8 cellular contexts compared by ENCODE assay signal in the genomic region with DNA sequence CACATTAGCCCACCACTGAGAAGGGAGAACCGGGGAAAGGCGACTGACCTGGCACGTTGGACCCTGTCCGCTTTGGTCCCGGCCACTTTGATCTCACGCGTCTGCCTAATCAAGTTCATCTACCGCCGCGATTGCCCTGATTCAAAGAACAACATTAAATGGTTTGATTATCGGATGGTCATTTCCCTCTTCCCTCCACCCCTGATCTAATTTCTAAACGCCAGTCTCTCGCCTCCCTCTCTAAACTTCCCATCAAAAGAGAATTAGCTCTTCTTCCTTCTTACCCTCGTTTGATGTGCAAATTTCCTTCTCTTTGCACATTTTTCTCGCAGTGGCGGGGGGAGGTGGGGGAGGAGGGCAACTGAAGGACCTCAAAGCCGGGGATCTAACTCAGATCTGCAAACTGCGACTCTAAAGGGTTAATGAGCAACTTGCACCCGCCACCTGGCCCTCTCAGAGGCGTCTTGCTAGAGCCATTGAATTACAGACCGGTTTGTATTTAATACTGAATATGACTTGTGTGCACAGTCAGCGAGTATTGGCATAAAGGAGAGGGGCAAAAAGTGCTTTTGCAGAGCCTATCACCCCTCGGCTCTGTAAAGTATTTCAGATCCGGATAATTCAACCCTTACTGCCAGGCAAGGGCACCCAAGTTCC. TPM values are rescaled to one million over a fixed set of nuclear protein-coding genes. Genes with fewer than 3 reads are reported as not detected.
DNase-seq lines count a peak whose midpoint lies in the region; ATAC-seq, FAIRE-seq and TF ChIP-seq lines count a peak whose summit lies in the region.

No MANE protein-coding gene starts in this region.

- H3K9me2 ChIP-seq in neural cell (ENCODE audit: insufficient read depth, low read length), result no peaks in the 10 kb centered on the region

- peaks cover 24% of the 10 kb centered on the region for H3K79me2 ChIP-seq in fibroblast of lung (ENCODE audit: control insufficient read depth, insufficient read depth, low read length)
- no peaks in the 10 kb centered on the region for H3K79me2 ChIP-seq in neural cell (replicated peaks; ENCODE audit: insufficient read depth, low read length)

- peaks cover 0 to 6% (median 2%) of the 10 kb centered on the region in 7 donors for H3K9me3 Mint-ChIP-seq in CD14-positive monocyte

- TF ChIP-seq EP300 in neural cell (conservative IDR thresholded peaks at IDR 0.05; ENCODE audit: poor library complexity, severe bottlenecking), result no peak

- H3K4me1 Mint-ChIP-seq in CD14-positive monocyte, result peaks cover 22% of the 10 kb centered on the region

- no peaks in the 10 kb centered on the region for H3F3A ChIP-seq in neural cell (ENCODE audit: insufficient read depth, low read length, poor library complexity, severe bottlenecking)

- H4K20me1 ChIP-seq in fibroblast of lung (ENCODE audit: control insufficient read depth, extremely low read depth, insufficient read depth, low read length), result no peaks in the 10 kb centered on the region
- H4K20me1 ChIP-seq in neural cell (ENCODE audit: insufficient read depth), result no peaks in the 10 kb centered on the region

- intact Hi-C loops in CD14-positive monocyte (cut with micrococcal nuclease), result no loop called here

- H3K27me3 ChIP-seq in fibroblast of lung (ENCODE audit: control insufficient read depth, insufficient read depth, low read length), result no peaks in the 10 kb centered on the region
- peaks cover 85% of the 10 kb centered on the region for H3K27me3 ChIP-seq in neural cell (ENCODE audit: insufficient read depth, low read depth, low read length)

- peak overlapping the region; percentile 86 to 97 (median 94) for H3K4me3 ChIP-seq in fibroblast of lung (replicated peaks in 1 of 4; ENCODE audit: control extremely low read depth in 1 of 4, insufficient read depth in 1 of 4, low read depth in 3 of 4, low read length in 4 of 4)
- H3K4me3 ChIP-seq in neural cell (ENCODE audit: low read length), result peak overlapping the region; percentile 67

- H3K36me3 Mint-ChIP-seq in CD14-positive monocyte, result peaks cover 2 to 6% of the 10 kb centered on the region in 2 donors

- H2AFZ ChIP-seq in fibroblast of lung (ENCODE audit: low read length) (peak overlapping the region; percentile 73), neural cell (ENCODE audit: low read depth, low read length) (peak overlapping the region; percentile 7)

- H3K36me3 ChIP-seq in fibroblast of lung (ENCODE audit: control insufficient read depth, insufficient read depth, low read length) (no peaks in the 10 kb centered on the region), neural cell (ENCODE audit: insufficient read depth, low read length) (no peaks in the 10 kb centered on the region)

- H3K27me3 Mint-ChIP-seq in CD14-positive monocyte (ENCODE audit: low read depth in 3 of 3), result peaks cover 61 to 67% (median 63%) of the 10 kb centered on the region in 3 donors

- H3K27ac Mint-ChIP-seq in CD14-positive monocyte, result peak overlapping the region in 1 of 7 donors; percentile 43

- TF ChIP-seq RAD21 in neural cell (conservative IDR thresholded peaks at IDR 0.05), result no peak

- peak overlapping the region in 1 of 2 donors; percentile 91 for H3K4me3 Mint-ChIP-seq in CD14-positive monocyte

- H3K27ac ChIP-seq in fibroblast of lung (ENCODE audit: insufficient read depth, low read length) (peak overlapping the region; percentile 89), neural cell (ENCODE audit: low read length) (no peak overlapping the region)

- no peak for TF ChIP-seq CTCF in fibroblast of lung (conservative IDR thresholded peaks at IDR 0.05 in 1 of 2, IDR thresholded peaks at IDR 0.05 in 1 of 2; ENCODE audit: low read depth in 1 of 2, low read length in 2 of 2)
- TF ChIP-seq CTCF in neural cell (IDR thresholded peaks at IDR 0.05; ENCODE audit: poor library complexity, severe bottlenecking), result no peak
- TF ChIP-seq CTCF in CD14-positive monocyte (IDR thresholded peaks at IDR 0.05), result no peak

- peak overlapping the region; percentile 96 for H3K4me2 ChIP-seq in fibroblast of lung (ENCODE audit: extremely low read depth, insufficient read depth, low read length)
- H3K4me2 ChIP-seq in neural cell (ENCODE audit: low read length), result peak overlapping the region; percentile 56

- ATAC-seq in GM18909 (IDR thresholded peaks at IDR 0.05; ENCODE audit: poor library complexity, unreplicated experiment), result no peak

- TF ChIP-seq POLR2A in GM12891 (IDR thresholded peaks at IDR 0.05; ENCODE audit: low read depth, low read length), result no peak

- DNase-seq in CD1c-positive myeloid dendritic cell (ENCODE audit: extremely low spot score) (peak; percentile 3), NCI-H510A treated with DMSO at 0.1 percent for 48 hours (lab: John Stamatoyannopoulos, UW) (peak; percentile 51), fibroblast of lung (ENCODE audit: low read depth in 2 of 2) (peak in 1 of 2 donors; percentile 12), SIG-M5 treated with dmso at 0.1 percent for 504 hours (lab: John Stamatoyannopoulos, UW; ENCODE audit: unreplicated experiment) (no peak), GM12891 (ENCODE audit: insufficient read length, low spot score) (no peak), CD14-positive monocyte (ENCODE audit: low spot score) (no peak)

- H3K4me1 ChIP-seq in fibroblast of lung (ENCODE audit: control insufficient read depth, extremely low read depth, insufficient read depth, low read length), result peaks cover 18% of the 10 kb centered on the region

- H3K9ac ChIP-seq in fibroblast of lung (ENCODE audit: insufficient read depth, low read length) (peak overlapping the region; percentile 63), neural cell (ENCODE audit: low read length) (peak overlapping the region; percentile 28)

- FAIRE-seq in GM12891 (lab: Jason Lieb, UNC), result no peak

- H3K9me3 ChIP-seq in fibroblast of lung (ENCODE audit: control insufficient read depth, insufficient read depth, low read depth, low read length) (no peaks in the 10 kb centered on the region), neural cell (ENCODE audit: low read length) (no peaks in the 10 kb centered on the region)

TF ChIP-seq in neural cell, 6 proteins besides CTCF, POLR2A, EP300 and RAD21 (continues in another document):
- TF ChIP-seq MXI1 (conservative IDR thresholded peaks at IDR 0.05; ENCODE audit: poor library complexity, severe bottlenecking) (no peak), POLR2AphosphoS5 (IDR thresholded peaks at IDR 0.05) (no peak), SMC3 (conservative IDR thresholded peaks at IDR 0.05; ENCODE audit: poor library complexity) (no peak), TAF1 (IDR thresholded peaks at IDR 0.05; ENCODE audit: low read depth) (no peak), EZH2 (IDR thresholded peaks at IDR 0.05; ENCODE audit: borderline replicate concordance, insufficient read depth, low read length, poor library complexity, severe bottlenecking) (no peak)

TF ChIP-seq in GM12891, 5 proteins besides CTCF, POLR2A, EP300 and RAD21:
- TF ChIP-seq TAF1 (IDR thresholded peaks at IDR 0.05; ENCODE audit: low read depth, low read length) (no peak), SPI1 (IDR thresholded peaks at IDR 0.05; ENCODE audit: low read depth, low read length) (no peak), PAX5 (IDR thresholded peaks at IDR 0.05; ENCODE audit: insufficient read depth, low read length, severe bottlenecking) (no peak), POU2F2 (IDR thresholded peaks at IDR 0.05; ENCODE audit: low read depth, low read length) (no peak), POLR2AphosphoS5 (IDR thresholded peaks at IDR 0.05; ENCODE audit: low read depth, low read length) (no peak)

RNA-seq across cellular contexts. Expression of a gene that starts 0.6 kb away (rescaled TPM):
- 54.4 and 80.6 TPM in 2 replicates for total RNA-seq in fibroblast of lung
- polyA plus RNA-seq in fibroblast of lung (52.3 and 156 TPM in 2 replicates), neural cell (0.12 TPM in 1 of 2 replicates, not detected in the other), CD14-positive monocyte (not detected)
- 30.8 and 90.5 TPM in 2 replicates for polyA plus RNA-seq in fibroblast of lung (2012)
- polyA minus RNA-seq in fibroblast of lung (ENCODE audit: low replicate concordance) (15.6 and 42.2 TPM in 2 replicates), neural cell (not detected in 2 replicates)
- not detected for polyA plus RNA-seq in GM12891 (2012; ENCODE audit: low read depth, missing spikeins)

Comparison
In these comparisons a context has a peak if more than half of its experiments do, and no peak if none do; other contexts are left out.
1. DNase-seq: peak in CD1c-positive myeloid dendritic cell (single experiment) and NCI-H510A treated with DMSO at 0.1 percent for 48 hours (single experiment); none in SIG-M5 treated with dmso at 0.1 percent for 504 hours (single experiment), GM12891 (single experiment) and CD14-positive monocyte (single experiment).
2. RNA of a gene that starts 0.6 kb away (polyA plus RNA-seq): 30.8 to 156 TPM in fibroblast of lung; 0.12 TPM in neural cell and not detected in CD14-positive monocyte; every median in the first group is over 10 times any median in the second.